17 cellular contexts compared by ENCODE assay signal in genomic region chr4:79197275-79198009, GRCh38.
A peak's percentile ranks its signal among the peaks of the same experiment; 100 is the strongest.
DNase-seq lines count a peak whose midpoint lies in the region; ATAC-seq and TF ChIP-seq lines count a peak whose summit lies in the region.
"Had no signal": no experiment of that assay in that cellular context is flagged by ENCODE, and none has a peak within 500 bp of the region (broad histone marks: within the 10 kb centered on the region; RNA-seq: fewer than 3 reads in every experiment).

No MANE protein-coding gene starts in this region.

- no peak for TF ChIP-seq CTCF in neural cell (IDR thresholded peaks at IDR 0.05; ENCODE audit: poor library complexity, severe bottlenecking)

- H3K9ac ChIP-seq in neural cell (ENCODE audit: low read length): no peak overlapping the region
- H3K9ac ChIP-seq: BLaER1 treated with 17β-estradiol and CSF1 and Interleukin-3, amounts not matched to agents 10 nM and 100 nM had no signal

- no peak overlapping the region for H3K27ac ChIP-seq in neural cell (ENCODE audit: low read length)
- no peak overlapping the region for H3K27ac ChIP-seq in effector memory CD4-positive, alpha-beta T cell (ENCODE audit: insufficient read depth, low read length, poor library complexity, severe bottlenecking)
- H3K27ac ChIP-seq: BLaER1 treated with 17β-estradiol and CSF1 and Interleukin-3, amounts not matched to agents 10 nM and 100 nM; HL-60 had no signal

- no peak overlapping the region for H3K4me2 ChIP-seq in neural cell (ENCODE audit: low read length)
- H3K4me2 ChIP-seq: BLaER1 treated with 17β-estradiol and CSF1 and Interleukin-3, amounts not matched to agents 10 nM and 100 nM had no signal

- no peaks in the 10 kb centered on the region for H3K27me3 ChIP-seq in neural cell (ENCODE audit: insufficient read depth, low read depth, low read length)
- H3K27me3 ChIP-seq in effector memory CD4-positive, alpha-beta T cell (replicated peaks; ENCODE audit: control insufficient read depth, insufficient read depth, low read length, poor library complexity, severe bottlenecking): no peaks in the 10 kb centered on the region
- H3K27me3 ChIP-seq: BLaER1 treated with 17β-estradiol and CSF1 and Interleukin-3, amounts not matched to agents 10 nM and 100 nM had no signal

- H3K9me3 ChIP-seq in neural cell (ENCODE audit: low read length): no peaks in the 10 kb centered on the region
- no peaks in the 10 kb centered on the region for H3K9me3 ChIP-seq in effector memory CD4-positive, alpha-beta T cell (ENCODE audit: control insufficient read depth, low read length)
- H3K9me3 ChIP-seq: BLaER1 treated with 17β-estradiol and CSF1 and Interleukin-3, amounts not matched to agents 10 nM and 100 nM had no signal

- H3K36me3 ChIP-seq in neural cell (ENCODE audit: insufficient read depth, low read length): no peaks in the 10 kb centered on the region
- no peaks in the 10 kb centered on the region for H3K36me3 ChIP-seq in effector memory CD4-positive, alpha-beta T cell (ENCODE audit: control insufficient read depth, insufficient read depth, low read length)
- H3K36me3 ChIP-seq: BLaER1 treated with 17β-estradiol and CSF1 and Interleukin-3, amounts not matched to agents 10 nM and 100 nM had no signal

- H3F3A ChIP-seq in neural cell (ENCODE audit: insufficient read depth, low read length, poor library complexity, severe bottlenecking): no peaks in the 10 kb centered on the region

- H3K4me1 ChIP-seq in effector memory CD4-positive, alpha-beta T cell (ENCODE audit: control insufficient read depth, insufficient read depth, low read length, poor library complexity, severe bottlenecking): no peaks in the 10 kb centered on the region

- no peak overlapping the region for H2AFZ ChIP-seq in neural cell (ENCODE audit: low read depth, low read length)

- DNase-seq in NCI-H524 (lab: John Stamatoyannopoulos, UW) (peak; percentile 23 to 42), NCI-H524 treated with DMSO at 0.1 percent for 48 hours (lab: John Stamatoyannopoulos, UW) (no peak), OCI-M1 (lab: John Stamatoyannopoulos, UW) (peak; percentile 87)
- no peak for DNase-seq in effector memory CD4-positive, alpha-beta T cell
- DNase-seq: 8988T; CD4-positive, CD25-positive, alpha-beta regulatory T cell; DMS53; GF-D8; HCEC 1CT; HFFc6; IMR-90 had no signal

- TF ChIP-seq EP300 in neural cell (conservative IDR thresholded peaks at IDR 0.05; ENCODE audit: poor library complexity, severe bottlenecking): peak; percentile 29

- H3K79me2 ChIP-seq in neural cell (replicated peaks; ENCODE audit: insufficient read depth, low read length): no peaks in the 10 kb centered on the region

- no peak overlapping the region for H3K4me3 ChIP-seq in neural cell (ENCODE audit: low read length)
- H3K4me3 ChIP-seq in effector memory CD4-positive, alpha-beta T cell (ENCODE audit: insufficient read depth, low read depth, low read length, poor library complexity, severe bottlenecking): no peak overlapping the region
- H3K4me3 ChIP-seq: BLaER1 treated with 17β-estradiol and CSF1 and Interleukin-3, amounts not matched to agents 10 nM and 100 nM had no signal

- peak; percentile 88 for ATAC-seq in esophagus mucosa
- ATAC-seq in GM19452 (IDR thresholded peaks at IDR 0.05; ENCODE audit: unreplicated experiment): no peak
- ATAC-seq in GM19328 (IDR thresholded peaks at IDR 0.05; ENCODE audit: unreplicated experiment): no peak

- H4K20me1 ChIP-seq in neural cell (ENCODE audit: insufficient read depth): no peaks in the 10 kb centered on the region
- H4K20me1 ChIP-seq: BLaER1 treated with 17β-estradiol and CSF1 and Interleukin-3, amounts not matched to agents 10 nM and 100 nM had no signal

- TF ChIP-seq RAD21 in neural cell (conservative IDR thresholded peaks at IDR 0.05): no peak

- no peaks in the 10 kb centered on the region for H3K9me2 ChIP-seq in neural cell (ENCODE audit: insufficient read depth, low read length)

TF ChIP-seq in neural cell, 6 proteins besides CTCF, POLR2A, EP300 and RAD21:
- TF ChIP-seq MXI1 (conservative IDR thresholded peaks at IDR 0.05; ENCODE audit: poor library complexity, severe bottlenecking) (no peak), TAF1 (IDR thresholded peaks at IDR 0.05; ENCODE audit: low read depth) (no peak), REST (IDR thresholded peaks at IDR 0.05; ENCODE audit: borderline replicate concordance) (no peak), EZH2 (IDR thresholded peaks at IDR 0.05; ENCODE audit: borderline replicate concordance, insufficient read depth, low read length, poor library complexity, severe bottlenecking) (no peak), POLR2AphosphoS5 (IDR thresholded peaks at IDR 0.05) (peak; percentile 26), SMC3 (conservative IDR thresholded peaks at IDR 0.05; ENCODE audit: poor library complexity) (no peak)
TF ChIP-seq in neural cell: peak in this region for 1.

Comparison
In these comparisons a context has a peak if more than half of its experiments do, and no peak if none do; other contexts are left out.
1. DNase-seq: peak in NCI-H524 (2 of 2) and OCI-M1 (single experiment); none in NCI-H524 treated with DMSO at 0.1 percent for 48 hours (single experiment) and effector memory CD4-positive, alpha-beta T cell (0 of 3).